In genomic region chr3:17995769-17996168, GRCh38 we compare ENCODE assay signal across 20 cellular contexts.
DNase-seq lines count a peak whose midpoint lies in the region; ATAC-seq, FAIRE-seq and TF ChIP-seq lines count a peak whose summit lies in the region.
"Had no signal": no experiment of that assay in that cellular context is flagged by ENCODE, and none has a peak within 500 bp of the region (broad histone marks: within the 10 kb centered on the region; RNA-seq: fewer than 3 reads in every experiment).

No MANE protein-coding gene starts in this region.

- no peak overlapping the region for H3K9ac ChIP-seq in K562 (ENCODE audit: insufficient read depth in 1 of 2, low read depth in 2 of 2, low read length in 2 of 2)
- H3K9ac ChIP-seq: GM23248 had no signal

- no peaks in the 10 kb centered on the region for H3K27me3 Mint-ChIP-seq in activated naive CD4-positive, alpha-beta T cell treated with anti-CD3 and anti-CD28 coated beads for 36 hours (ENCODE audit: low read depth)
- no peaks in the 10 kb centered on the region for H3K27me3 Mint-ChIP-seq in type B pancreatic cell

- no peaks in the 10 kb centered on the region for H3K9me1 ChIP-seq in K562 (ENCODE audit: control insufficient read depth, insufficient read depth, low read length)

- H3K27me3 ChIP-seq in K562 (ENCODE audit: control insufficient read depth in 2 of 2, insufficient read depth in 2 of 2, low read length in 2 of 2), result no peaks in the 10 kb centered on the region

- POLR2A ChIA-PET in K562 (lab: Yijun Ruan, JAX), result no interaction called here

- no peaks in the 10 kb centered on the region for H4K20me1 ChIP-seq in K562 (replicated peaks; ENCODE audit: control insufficient read depth, insufficient read depth, low read length)

- H3K27ac Mint-ChIP-seq in activated naive CD4-positive, alpha-beta T cell treated with anti-CD3 and anti-CD28 coated beads for 36 hours, result no peak overlapping the region
- peak overlapping the region; percentile 30 for H3K27ac Mint-ChIP-seq in type B pancreatic cell
- H3K27ac Mint-ChIP-seq: T-helper 1 cell treated with Interleukin-12 subunit alpha and Interleukin-12 subunit beta and Interleukin-4 antibody, amounts not matched to agents 30 μg/mL and 1 μg/mL, for 36 hours had no signal

- TF ChIP-seq RAD21 in K562 (CRISPR knock-in tag; conservative IDR thresholded peaks at IDR 0.05 in 1 of 2, IDR thresholded peaks at IDR 0.05 in 1 of 2), result peak; percentile 9 to 27; a peak in 2 of 4 replicates

- H3K79me2 ChIP-seq in K562 (ENCODE audit: control insufficient read depth, insufficient read depth, low read length), result no peaks in the 10 kb centered on the region

- CTCF ChIA-PET in activated naive CD4-positive, alpha-beta T cell treated with anti-CD3 and anti-CD28 coated beads for 36 hours (lab: Charles Lee), result no interaction called here
- CTCF ChIA-PET in K562 (lab: Yijun Ruan, JAX; ENCODE audit: low intra/inter-chr PET ratio), result no interaction called here

- H3K9me3 ChIP-seq in K562 (replicated peaks; ENCODE audit: control insufficient read depth, insufficient read depth, low read depth, low read length), result no peaks in the 10 kb centered on the region

- no peak for TF ChIP-seq POLR2A in K562 (conservative IDR thresholded peaks at IDR 0.05)

- FAIRE-seq in K562 (lab: Jason Lieb, UNC), result no peak
- FAIRE-seq: D721Med, G401.6 had no signal

- TF ChIP-seq CTCF in K562 (IDR thresholded peaks at IDR 0.05 in 2 of 3, conservative IDR thresholded peaks at IDR 0.05 in 1 of 3; ENCODE audit: insufficient read depth in 2 of 3, low read depth in 1 of 3, low read length in 3 of 3), result 0 out of 6 replicates have a peak, but pooled peaks of 1 of the 3 experiments have one; percentile 4
- no peak for TF ChIP-seq CTCF in type B pancreatic cell (conservative IDR thresholded peaks at IDR 0.05)

- H3K4me3 ChIP-seq in K562, result no peak overlapping the region
- H3K4me3 ChIP-seq: GM23248 had no signal

- H3K36me3 Mint-ChIP-seq in activated naive CD4-positive, alpha-beta T cell treated with anti-CD3 and anti-CD28 coated beads for 36 hours (ENCODE audit: low read depth), result no peaks in the 10 kb centered on the region
- no peaks in the 10 kb centered on the region for H3K36me3 Mint-ChIP-seq in type B pancreatic cell

- no peak overlapping the region for H3K4me3 Mint-ChIP-seq in activated naive CD4-positive, alpha-beta T cell treated with anti-CD3 and anti-CD28 coated beads for 36 hours
- no peak overlapping the region for H3K4me3 Mint-ChIP-seq in type B pancreatic cell
- H3K4me3 Mint-ChIP-seq: T-helper 1 cell treated with Interleukin-12 subunit alpha and Interleukin-12 subunit beta and Interleukin-4 antibody, amounts not matched to agents 30 μg/mL and 1 μg/mL, for 36 hours had no signal

- no peak overlapping the region for H3K27ac ChIP-seq in K562 (ENCODE audit: extremely low read depth, low read depth, low read length)
- H3K27ac ChIP-seq: C4-2B, GM23248 had no signal

- H3K4me1 Mint-ChIP-seq in activated naive CD4-positive, alpha-beta T cell treated with anti-CD3 and anti-CD28 coated beads for 36 hours (ENCODE audit: low read depth), result no peaks in the 10 kb centered on the region
- H3K4me1 Mint-ChIP-seq in type B pancreatic cell (ENCODE audit: unreplicated experiment), result no peaks in the 10 kb centered on the region

- no peaks in the 10 kb centered on the region for H3K36me3 ChIP-seq in K562 (ENCODE audit: control insufficient read depth, insufficient read depth, low read length)

- H3K4me2 ChIP-seq in K562 (ENCODE audit: insufficient read depth, low read length), result no peak overlapping the region

- intact Hi-C loops in activated naive CD4-positive, alpha-beta T cell treated with anti-CD3 and anti-CD28 coated beads for 36 hours (cut with micrococcal nuclease), result loop anchor here (10.0 kb wide), 2 partner anchors 299 to 759 kb away; no protein-coding TSS in a partner anchor
- intact Hi-C loops in K562 (cut with micrococcal nuclease), result no loop called here

- no TSS peak for BruUV-seq in K562 (replicated peaks; lab: Mats Ljungman, UMichigan)

- ATAC-seq in K562 (no peak), GM21576 (IDR thresholded peaks at IDR 0.05; ENCODE audit: unreplicated experiment) (no peak)
- ATAC-seq: PC-3 had no signal

- no peaks in the 10 kb centered on the region for H3K4me1 ChIP-seq in K562 (replicated peaks in 1 of 2; ENCODE audit: control insufficient read depth in 2 of 2, insufficient read depth in 2 of 2, low read length in 2 of 2)

- peak; percentile 13 for DNase-seq in activated naive CD4-positive, alpha-beta T cell treated with anti-CD3 and anti-CD28 coated beads for 36 hours
- no peak for DNase-seq in activated naive CD4-positive, alpha-beta T cell (lab: John Stamatoyannopoulos, UW)
- DNase-seq in KBM-7 (peak; percentile 48), K562 (ENCODE audit: extremely low read depth in 1 of 4, low spot score in 3 of 4) (no peak), type B pancreatic cell (ENCODE audit: extremely low spot score, unreplicated experiment) (no peak), SIG-M5 (lab: John Stamatoyannopoulos, UW) (no peak)
- DNase-seq: DMS79 treated with DMSO at 0.1 percent for 48 hours, GM23248, NCI-H1417 treated with DMSO at 0.1 percent for 48 hours, NCI-H1930, NCI-H226, NCI-H524, PC-3, RPMI8226, SHP77 treated with DMSO at 0.1 percent for 48 hours had no signal

- in situ Hi-C loops in KBM-7 (cut with MboI; ENCODE audit: low pct_unique_long_range_greater_than_20kb, low sequenced_read_pairs), result loop anchor here (25.0 kb wide), 1 partner anchor 217 kb away; no protein-coding TSS in a partner anchor
- in situ Hi-C loops in K562 (cut with MboI), result no loop called here

- H3K9me3 Mint-ChIP-seq in activated naive CD4-positive, alpha-beta T cell treated with anti-CD3 and anti-CD28 coated beads for 36 hours, result no peaks in the 10 kb centered on the region
- no peaks in the 10 kb centered on the region for H3K9me3 Mint-ChIP-seq in type B pancreatic cell
- H3K9me3 Mint-ChIP-seq: T-helper 1 cell treated with Interleukin-12 subunit alpha and Interleukin-12 subunit beta and Interleukin-4 antibody, amounts not matched to agents 30 μg/mL and 1 μg/mL, for 36 hours had no signal

- TF ChIP-seq EP300 in K562 (IDR thresholded peaks at IDR 0.05; ENCODE audit: low read length), result no peak

- H2AFZ ChIP-seq in K562 (ENCODE audit: low read depth, low read length), result no peak overlapping the region
- H2AFZ ChIP-seq: GM23248 had no signal

TF ChIP-seq in K562, 482 proteins besides CTCF, POLR2A, EP300 and RAD21 (continues in another document):
- TF ChIP-seq STAG1 (CRISPR knock-in tag; IDR thresholded peaks at IDR 0.05; ENCODE audit: borderline replicate concordance), result no peak
- no peak for TF ChIP-seq KLF10 (CRISPR knock-in tag; IDR thresholded peaks at IDR 0.05)
- TF ChIP-seq, protein P1, sequence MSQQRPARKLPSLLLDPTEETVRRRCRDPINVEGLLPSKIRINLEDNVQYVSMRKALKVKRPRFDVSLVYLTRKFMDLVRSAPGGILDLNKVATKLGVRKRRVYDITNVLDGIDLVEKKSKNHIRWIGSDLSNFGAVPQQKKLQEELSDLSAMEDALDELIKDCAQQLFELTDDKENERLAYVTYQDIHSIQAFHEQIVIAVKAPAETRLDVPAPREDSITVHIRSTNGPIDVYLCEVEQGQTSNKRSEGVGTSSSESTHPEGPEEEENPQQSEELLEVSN (IDR thresholded peaks at IDR 0.05; ENCODE audit: borderline replicate concordance in 1 of 2, extremely low read depth in 1 of 2, insufficient read depth in 1 of 2, insufficient read length in 1 of 2, low read depth in 1 of 2, low read length in 1 of 2, poor library complexity in 1 of 2, severe bottlenecking in 1 of 2), result no peak
- no peak for TF ChIP-seq POLR2B (IDR thresholded peaks at IDR 0.05; ENCODE audit: low read depth, partially characterized antibody)
- TF ChIP-seq PHF8 (IDR thresholded peaks at IDR 0.05; ENCODE audit: borderline replicate concordance, low read length), result no peak

Comparison
In these comparisons a context has a peak if more than half of its experiments do, and no peak if none do; other contexts are left out.
1. DNase-seq: peak in activated naive CD4-positive, alpha-beta T cell treated with anti-CD3 and anti-CD28 coated beads for 36 hours (single experiment) and KBM-7 (single experiment); none in activated naive CD4-positive, alpha-beta T cell (0 of 4), K562 (0 of 4), type B pancreatic cell (single experiment) and SIG-M5 (single experiment).